ENCODE assay signal across 8 cellular contexts in the genomic region with DNA sequence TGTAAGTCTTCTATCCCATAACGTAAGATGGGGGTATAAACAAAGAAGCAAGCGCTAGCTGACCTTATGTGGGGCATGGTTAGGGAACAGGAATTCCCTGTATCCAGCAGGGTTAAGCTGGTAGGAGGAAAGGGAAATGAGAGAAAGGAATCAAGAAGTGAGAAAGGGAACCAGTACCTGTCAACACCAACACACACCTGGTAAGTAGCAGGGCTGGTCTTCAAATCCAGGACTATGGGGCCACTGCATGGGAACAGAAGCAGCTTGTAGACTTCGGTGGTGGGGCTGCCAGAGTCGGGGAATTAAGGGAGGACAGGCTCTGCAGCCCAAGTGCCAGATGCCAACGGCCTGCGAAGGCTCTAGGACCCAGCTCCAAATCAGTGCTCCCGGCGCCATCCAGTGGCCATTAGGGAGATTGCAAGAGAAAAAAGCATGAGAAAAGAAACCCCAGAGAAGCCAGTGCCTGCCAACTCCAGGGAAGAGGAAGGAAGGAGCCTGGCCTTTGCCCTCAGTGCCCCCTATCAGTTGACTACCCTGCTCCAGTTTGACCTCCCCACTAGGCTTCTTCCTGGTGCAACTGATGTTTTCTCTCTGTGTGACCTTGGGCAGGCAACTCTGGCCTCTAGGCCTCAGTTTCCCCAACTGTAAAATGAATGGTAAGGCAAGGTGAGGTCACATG. TPM values are rescaled to one million over a fixed set of nuclear protein-coding genes. Genes with fewer than 3 reads are reported as not detected.
DNase-seq lines count a peak whose midpoint lies in the region; ATAC-seq and TF ChIP-seq lines count a peak whose summit lies in the region.

No MANE protein-coding gene starts in this region.

- peaks cover 11% of the 10 kb centered on the region for H3K4me1 ChIP-seq in CD4-positive, alpha-beta memory T cell (ENCODE audit: insufficient read depth, low read length)

- no peak overlapping the region for H3K27ac ChIP-seq in CD4-positive, alpha-beta memory T cell (ENCODE audit: low read depth, low read length)

- CTCF ChIA-PET in CD4-positive, alpha-beta memory T cell (lab: Charles Lee; ENCODE audit: partially characterized antibody) = interaction anchor here (0.6 to 6.6 kb wide), 17 partner anchors 10 to 905 kb away, joined by 3 to 70 read pairs (median 5); no protein-coding TSS in a partner anchor

- peaks cover 2 to 8% (median 4%) of the 10 kb centered on the region in 4 donors for H3K4me1 Mint-ChIP-seq in CD4-positive, alpha-beta memory T cell
- H3K4me1 Mint-ChIP-seq in endothelial cell (ENCODE audit: unreplicated experiment) = peaks cover 6% of the 10 kb centered on the region

- no peaks in the 10 kb centered on the region for H3K9me3 ChIP-seq in CD4-positive, alpha-beta memory T cell (ENCODE audit: control insufficient read depth in 1 of 2, low read length in 2 of 2)

- H3K27ac Mint-ChIP-seq in CD4-positive, alpha-beta memory T cell = no peak overlapping the region
- no peak overlapping the region for H3K27ac Mint-ChIP-seq in endothelial cell (ENCODE audit: unreplicated experiment)

- POLR2A ChIA-PET in CD4-positive, alpha-beta memory T cell (lab: Charles Lee; ENCODE audit: partially characterized antibody) = interaction anchor here (1.0 kb wide), 1 partner anchor 72 kb away, joined by 3 read pairs; a partner anchor contains a TSS

- H3K4me3 Mint-ChIP-seq in CD4-positive, alpha-beta memory T cell = peak overlapping the region in 1 of 8 donors; percentile 43
- H3K4me3 Mint-ChIP-seq in endothelial cell (ENCODE audit: unreplicated experiment) = peak overlapping the region; percentile 30

- no peak overlapping the region for H3K4me3 ChIP-seq in CD4-positive, alpha-beta memory T cell (ENCODE audit: low read length in 2 of 2)

- peaks cover 8 to 35% of the 10 kb centered on the region in 2 donors for H3K27me3 Mint-ChIP-seq in CD4-positive, alpha-beta memory T cell
- peaks cover 4% of the 10 kb centered on the region for H3K27me3 Mint-ChIP-seq in endothelial cell (ENCODE audit: unreplicated experiment)

- intact Hi-C loops in CD4-positive, alpha-beta memory T cell (cut with micrococcal nuclease) = loop anchor here (2.0 to 5.0 kb wide), 5 partner anchors 194 to 604 kb away; a partner anchor contains a TSS

- H3K36me3 Mint-ChIP-seq in CD4-positive, alpha-beta memory T cell = no peaks in the 10 kb centered on the region
- H3K36me3 Mint-ChIP-seq in endothelial cell (ENCODE audit: low read depth, unreplicated experiment) = no peaks in the 10 kb centered on the region

- H3K36me3 ChIP-seq in CD4-positive, alpha-beta memory T cell (ENCODE audit: insufficient read depth, low read length) = no peaks in the 10 kb centered on the region

- ATAC-seq in HG03159 (IDR thresholded peaks at IDR 0.05; ENCODE audit: unreplicated experiment) = no peak

- peak; percentile 54 to 63 (median 57) for DNase-seq in CD4-positive, alpha-beta memory T cell
- peak; percentile 64 for DNase-seq in HS-27A (ENCODE audit: low read depth)
- peak; percentile 81 for DNase-seq in NOMO-1 treated with DMSO at 0.1 percent for 48 hours (lab: John Stamatoyannopoulos, UW; ENCODE audit: unreplicated experiment)
- peak in 2 of 3 experiments; percentile 49 to 51 for DNase-seq in activated CD8-positive, alpha-beta memory T cell treated with anti-CD3 and anti-CD28 coated beads for 48 hours (ENCODE audit: low read depth in 2 of 3, low spot score in 2 of 3)
- peak; percentile 84 for DNase-seq in endothelial cell (ENCODE audit: low spot score)
- peak; percentile 74 for DNase-seq in middle frontal gyrus (ENCODE audit: extremely low spot score, low spot score)
- DNase-seq in stimulated activated CD8-positive, alpha-beta memory T cell treated with anti-CD3 and anti-CD28 coated beads, Interleukin-4, amount 100 ng/mL, for 4 hours (ENCODE audit: low read depth in 2 of 2, low spot score in 1 of 2) = peak; percentile 14 to 45

- TF ChIP-seq CTCF in endothelial cell (IDR thresholded peaks at IDR 0.05; ENCODE audit: unreplicated experiment) = peak; percentile 91

- H3K9me3 Mint-ChIP-seq in CD4-positive, alpha-beta memory T cell = no peaks in the 10 kb centered on the region
- H3K9me3 Mint-ChIP-seq in endothelial cell (ENCODE audit: unreplicated experiment) = no peaks in the 10 kb centered on the region

- no peaks in the 10 kb centered on the region for H3K27me3 ChIP-seq in CD4-positive, alpha-beta memory T cell (ENCODE audit: insufficient read depth, low read length)

RNA-seq across cellular contexts. Expression of a gene that starts 15.8 kb away (rescaled TPM):
- not detected for total RNA-seq in CD4-positive, alpha-beta memory T cell
- polyA plus RNA-seq in CD4-positive, alpha-beta memory T cell = not detected
- total RNA-seq in endothelial cell (ENCODE audit: unreplicated experiment) = not detected

RNA-seq across cellular contexts. Expression of a gene that starts 17.3 kb away (rescaled TPM):
- not detected for total RNA-seq in CD4-positive, alpha-beta memory T cell
- not detected for polyA plus RNA-seq in CD4-positive, alpha-beta memory T cell
- not detected for total RNA-seq in endothelial cell (ENCODE audit: unreplicated experiment)

RNA-seq across cellular contexts. Expression of a gene that starts 36.5 kb away (rescaled TPM):
- not detected for total RNA-seq in CD4-positive, alpha-beta memory T cell
- polyA plus RNA-seq in CD4-positive, alpha-beta memory T cell = not detected
- 0.82 TPM for total RNA-seq in endothelial cell (ENCODE audit: unreplicated experiment)

RNA-seq across cellular contexts. Expression of a gene that starts 57.4 kb away (rescaled TPM):
- 1 to 10 TPM; 3.8 to 3.9 TPM for total RNA-seq in CD4-positive, alpha-beta memory T cell
- 1 to 10 TPM; 1.2 to 2.3 TPM for polyA plus RNA-seq in CD4-positive, alpha-beta memory T cell
- total RNA-seq in endothelial cell (ENCODE audit: unreplicated experiment) = 7.4 TPM

Comparison
In these comparisons a context has a peak if more than half of its experiments do, and no peak if none do; other contexts are left out.
1. DNase-seq: peak in every context shown above with its lines; median percentile 84 in endothelial cell; 81 in NOMO-1 treated with DMSO at 0.1 percent for 48 hours; 74 in middle frontal gyrus; 64 in HS-27A; 57 in CD4-positive, alpha-beta memory T cell; 50 in activated CD8-positive, alpha-beta memory T cell treated with anti-CD3 and anti-CD28 coated beads for 48 hours; 30 in stimulated activated CD8-positive, alpha-beta memory T cell treated with anti-CD3 and anti-CD28 coated beads, Interleukin-4, amount 100 ng/mL, for 4 hours.